Comparison of ENCODE assay signal across 9 cellular contexts in genomic region chr22:18610103-18610811, GRCh38. TPM values are rescaled to one million over a fixed set of nuclear protein-coding genes. Genes with fewer than 3 reads are reported as not detected.
DNase-seq lines count a peak whose midpoint lies in the region; ATAC-seq and TF ChIP-seq lines count a peak whose summit lies in the region.
"Not testable (repeated sequence)": the region's sequence is repeated elsewhere in the genome, so short reads cannot be mapped to it uniquely, and the experiment has no call there.
"Had no signal": no experiment of that assay in that cellular context is flagged by ENCODE, and none has a peak within 500 bp of the region (broad histone marks: within the 10 kb centered on the region; RNA-seq: fewer than 3 reads in every experiment).

No MANE protein-coding gene starts in this region.

- not testable (repeated sequence) for H3K4me3 ChIP-seq in CD8-positive, alpha-beta T cell (ENCODE audit: low read depth, low read length); epithelial cell of esophagus (ENCODE audit: low read length); trophoblast cell (ENCODE audit: low read depth, low read length)

- not testable (repeated sequence) for H3K14ac ChIP-seq in trophoblast cell (ENCODE audit: low read length)

- not testable (repeated sequence) for H3K27ac ChIP-seq in CD8-positive, alpha-beta T cell (ENCODE audit: low read depth, low read length); trophoblast cell (ENCODE audit: low read depth, low read length)

- H3K4me1 Mint-ChIP-seq in CD8-positive, alpha-beta T cell (ENCODE audit: low read depth); activated CD8-positive, alpha-beta memory T cell treated with anti-CD3 and anti-CD28 coated beads, Interleukin-2, amount 10 ng/mL, durations not matched to agents 7 days and 5 days: not testable (repeated sequence)

- not testable (repeated sequence) for H2AK5ac ChIP-seq in trophoblast cell (ENCODE audit: low read length)

- not testable (repeated sequence) for H4K12ac ChIP-seq in trophoblast cell (ENCODE audit: low read depth, low read length)

- POLR2A ChIA-PET in CD8-positive, alpha-beta T cell (lab: Charles Lee), result not testable (repeated sequence)

- CTCF ChIA-PET in CD8-positive, alpha-beta T cell (lab: Charles Lee); activated CD8-positive, alpha-beta memory T cell treated with anti-CD3 and anti-CD28 coated beads, Interleukin-2, amount 10 ng/mL, durations not matched to agents 7 days and 5 days (lab: Charles Lee): not testable (repeated sequence)

- H3K27ac Mint-ChIP-seq in CD8-positive, alpha-beta T cell; activated CD8-positive, alpha-beta memory T cell treated with anti-CD3 and anti-CD28 coated beads, Interleukin-2, amount 10 ng/mL, durations not matched to agents 7 days and 5 days: not testable (repeated sequence)

- not testable (repeated sequence) for H3K36me3 Mint-ChIP-seq in CD8-positive, alpha-beta T cell; activated CD8-positive, alpha-beta memory T cell treated with anti-CD3 and anti-CD28 coated beads, Interleukin-2, amount 10 ng/mL, durations not matched to agents 7 days and 5 days

- no CpG with 5 or more reads among the region's 57 CpGs for WGBS in trophoblast cell (ENCODE audit: extremely low coverage, insufficient coverage, insufficient read length)

- H3K4me2 ChIP-seq in trophoblast cell (ENCODE audit: low read length), result not testable (repeated sequence)

- not testable (repeated sequence) for H3K23ac ChIP-seq in trophoblast cell (ENCODE audit: low read length)

- not testable (repeated sequence) for H3K36me3 ChIP-seq in CD8-positive, alpha-beta T cell (ENCODE audit: insufficient read depth, low read length); trophoblast cell (ENCODE audit: control insufficient read depth in 1 of 2, insufficient read depth in 2 of 2, low read length in 2 of 2)

- H3K4ac ChIP-seq in trophoblast cell (ENCODE audit: low read depth, low read length), result not testable (repeated sequence)

- TF ChIP-seq CTCF in CD8-positive, alpha-beta T cell (IDR thresholded peaks at IDR 0.05); epithelial cell of esophagus (IDR thresholded peaks at IDR 0.05; ENCODE audit: insufficient read depth, low read depth, low read length, missing control alignments): not testable (repeated sequence)

- not testable (repeated sequence) for H3K18ac ChIP-seq in trophoblast cell (ENCODE audit: low read length)

- H2BK12ac ChIP-seq in trophoblast cell (ENCODE audit: low read length), result not testable (repeated sequence)

- not testable (repeated sequence) for H3K4me1 ChIP-seq in CD8-positive, alpha-beta T cell (ENCODE audit: insufficient read depth, low read length); trophoblast cell (ENCODE audit: control insufficient read depth in 1 of 2, insufficient read depth in 2 of 2, low read length in 2 of 2)

- H3K79me2 ChIP-seq in trophoblast cell (ENCODE audit: control insufficient read depth, insufficient read depth, low read length, poor library complexity), result not testable (repeated sequence)

- H2BK120ac ChIP-seq in trophoblast cell (ENCODE audit: insufficient read depth, low read length, poor library complexity), result not testable (repeated sequence)

- not testable (repeated sequence) for H3K27me3 ChIP-seq in CD8-positive, alpha-beta T cell (ENCODE audit: insufficient read depth, low read length); trophoblast cell (ENCODE audit: insufficient read depth, low read length)

- peak; percentile 63 for ATAC-seq in CD8-positive, alpha-beta T cell
- ATAC-seq in GM21381 (IDR thresholded peaks at IDR 0.05; ENCODE audit: unreplicated experiment) (peak; percentile 26), HG02763 (IDR thresholded peaks at IDR 0.05; ENCODE audit: unreplicated experiment) (peak; percentile 13), HG03521 (IDR thresholded peaks at IDR 0.05; ENCODE audit: unreplicated experiment) (peak; percentile 19)
- peak; percentile 74 for ATAC-seq in activated CD8-positive, alpha-beta memory T cell treated with anti-CD3 and anti-CD28 coated beads, Interleukin-2, amount 10 ng/mL, durations not matched to agents 7 days and 5 days

- not testable (repeated sequence) for H2AFZ ChIP-seq in trophoblast cell (ENCODE audit: insufficient read depth, low read length, poor library complexity)

- H2BK5ac ChIP-seq in trophoblast cell (ENCODE audit: low read depth, low read length, poor library complexity), result not testable (repeated sequence)

- not testable (repeated sequence) for H3K9ac ChIP-seq in trophoblast cell (ENCODE audit: low read length)

- not testable (repeated sequence) for H3K4me3 Mint-ChIP-seq in CD8-positive, alpha-beta T cell; activated CD8-positive, alpha-beta memory T cell treated with anti-CD3 and anti-CD28 coated beads, Interleukin-2, amount 10 ng/mL, durations not matched to agents 7 days and 5 days

- not testable (repeated sequence) for DNase-seq in CD8-positive, alpha-beta T cell; activated CD8-positive, alpha-beta memory T cell treated with anti-CD3 and anti-CD28 coated beads, Interleukin-2, amount 10 ng/mL, durations not matched to agents 7 days and 5 days
- DNase-seq in epithelial cell of esophagus (ENCODE audit: low read depth) (peak; percentile 17), left kidney (ENCODE audit: low read depth, low spot score) (peak; percentile 1), trophoblast cell (peak; percentile 0 to 1)

- H3K9me3 ChIP-seq in CD8-positive, alpha-beta T cell (ENCODE audit: low read length); trophoblast cell (ENCODE audit: insufficient read depth, low read depth, low read length): not testable (repeated sequence)

- not testable (repeated sequence) for H4K8ac ChIP-seq in trophoblast cell (ENCODE audit: low read depth, low read length)

- not testable (repeated sequence) for H3K9me3 Mint-ChIP-seq in CD8-positive, alpha-beta T cell; activated CD8-positive, alpha-beta memory T cell treated with anti-CD3 and anti-CD28 coated beads, Interleukin-2, amount 10 ng/mL, durations not matched to agents 7 days and 5 days (ENCODE audit: low read depth)

- not testable (repeated sequence) for H3K27me3 Mint-ChIP-seq in CD8-positive, alpha-beta T cell (ENCODE audit: low read depth); activated CD8-positive, alpha-beta memory T cell treated with anti-CD3 and anti-CD28 coated beads, Interleukin-2, amount 10 ng/mL, durations not matched to agents 7 days and 5 days

- H3K79me1 ChIP-seq in trophoblast cell (ENCODE audit: low read length), result not testable (repeated sequence)

- intact Hi-C loops in CD8-positive, alpha-beta T cell (cut with DNase I, micrococcal nuclease), result not testable (repeated sequence)

- not testable (repeated sequence) for H4K91ac ChIP-seq in trophoblast cell (ENCODE audit: low read depth, low read length)

RNA-seq across cellular contexts. Expression of gene RIMBP3, which starts 1.5 kb away (rescaled TPM):
- under 1 TPM; 0.33 to 0.49 TPM for total RNA-seq in CD8-positive, alpha-beta T cell
- under 1 TPM; 0.28 to 0.35 TPM for total RNA-seq in activated CD8-positive, alpha-beta memory T cell treated with anti-CD3 and anti-CD28 coated beads, Interleukin-2, amount 10 ng/mL, durations not matched to agents 7 days and 5 days
- polyA plus RNA-seq in trophoblast cell (2013), result 0.01 and 0.06 TPM in 2 replicates
- polyA plus RNA-seq: endothelial cell of umbilical vein had no signal

Comparison
In these comparisons a context has a peak if more than half of its experiments do, and no peak if none do; other contexts are left out.
1. ATAC-seq: peak in every context shown above with its lines; median percentile 74 in activated CD8-positive, alpha-beta memory T cell treated with anti-CD3 and anti-CD28 coated beads, Interleukin-2, amount 10 ng/mL, durations not matched to agents 7 days and 5 days; 63 in CD8-positive, alpha-beta T cell; 26 in GM21381; 19 in HG03521; 13 in HG02763.